In genomic region chr10:110859947-110860376, GRCh38 we compare ENCODE assay signal across 8 cellular contexts. TPM values are rescaled to one million over a fixed set of nuclear protein-coding genes. Genes with fewer than 3 reads are reported as not detected.
DNase-seq lines count a peak whose midpoint lies in the region; ATAC-seq and TF ChIP-seq lines count a peak whose summit lies in the region.

No MANE protein-coding gene starts in this region.

- H3K27ac ChIP-seq in KMS-11 (peak overlapping the region; percentile 91; the same call in 1 of the 2 replicates), body of pancreas (peak overlapping the region; percentile 88 to 95 (median 92)), muscle layer of duodenum (ENCODE audit: low read length) (peak overlapping the region; percentile 67)

- DNase-seq in AG09309 (ENCODE audit: low read depth) (peak; percentile 86), body of pancreas (peak in 2 of 4 donors; percentile 37 to 57), NCI-H510A treated with DMSO at 0.1 percent for 48 hours (lab: John Stamatoyannopoulos, UW) (no peak), GM10248 (ENCODE audit: extremely low spot score) (no peak), NK-92 (lab: John Stamatoyannopoulos, UW; ENCODE audit: unreplicated experiment) (no peak)

- intact Hi-C loops in body of pancreas (cut with DNase I), result no loop called here

- no peak for TF ChIP-seq CTCF in AG09309 (IDR thresholded peaks at IDR 0.05; ENCODE audit: control insufficient read depth, insufficient read depth, low read depth, low read length, missing control alignments)
- no peak for TF ChIP-seq CTCF in KMS-11 (conservative IDR thresholded peaks at IDR 0.05; ENCODE audit: low read depth, low read length)
- no peak for TF ChIP-seq CTCF in body of pancreas (IDR thresholded peaks at IDR 0.05)
- no peak for TF ChIP-seq CTCF in GM10248 (IDR thresholded peaks at IDR 0.05; ENCODE audit: control extremely low read depth, extremely low read depth, low read depth, missing control alignments)

- POLR2A ChIA-PET in GM10248 (lab: Yijun Ruan, JAX), result interaction anchor here (1.5 to 3.3 kb wide), 3 partner anchors 12 to 59 kb away, joined by 4 to 20 read pairs (median 8); partner anchors contain the start of genes BBIP1, PDCD4 and SHOC2

- peak overlapping the region; percentile 29; the same call in 1 of the 2 replicates for H3K4me2 ChIP-seq in KMS-11

- no peaks in the 10 kb centered on the region for H3K9me3 ChIP-seq in body of pancreas
- H3K9me3 ChIP-seq in muscle layer of duodenum (ENCODE audit: control insufficient read depth in 1 of 2, low read length in 2 of 2), result no peaks in the 10 kb centered on the region

- CTCF ChIA-PET in GM10248 (lab: Yijun Ruan, JAX), result interaction anchor here (0.9 to 6.8 kb wide), 7 partner anchors 10 to 57 kb away, joined by 3 to 58 read pairs (median 3); no protein-coding TSS in a partner anchor

- 0 to 13% methylated on average over 1 of the region's 1 CpG for WGBS in body of pancreas, 2 donors

- peak overlapping the region; percentile 0; the same call in 1 of the 2 replicates for H2AFZ ChIP-seq in KMS-11 (ENCODE audit: low read depth)

- H3K79me2 ChIP-seq in KMS-11 (ENCODE audit: insufficient read depth, low read depth), result no peaks in the 10 kb centered on the region

- H3K4me1 ChIP-seq in KMS-11 (ENCODE audit: low read depth, poor library complexity, severe bottlenecking) (peaks cover 54% of the 10 kb centered on the region), body of pancreas (peaks cover 77% of the 10 kb centered on the region), muscle layer of duodenum (ENCODE audit: control insufficient read depth in 1 of 2, insufficient read depth in 2 of 2, low read length in 2 of 2) (peaks cover 25% of the 10 kb centered on the region in 2 donors)

- H3K27me3 ChIP-seq in KMS-11 (ENCODE audit: insufficient read depth, low read depth) (no peaks in the 10 kb centered on the region), body of pancreas (no peaks in the 10 kb centered on the region), muscle layer of duodenum (ENCODE audit: low read depth, low read length) (no peaks in the 10 kb centered on the region)

- no peak for TF ChIP-seq POLR2A in body of pancreas (IDR thresholded peaks at IDR 0.05)

- no peak for ATAC-seq in body of pancreas
- no peak for ATAC-seq in HG03342 (IDR thresholded peaks at IDR 0.05; ENCODE audit: unreplicated experiment)

- H4K20me1 ChIP-seq in KMS-11 (ENCODE audit: insufficient read depth), result no peaks in the 10 kb centered on the region

- H3K9ac ChIP-seq in KMS-11, result no peak overlapping the region

- H3K36me3 ChIP-seq in KMS-11 (ENCODE audit: insufficient read depth) (no peaks in the 10 kb centered on the region), body of pancreas (replicated peaks in 1 of 2; ENCODE audit: insufficient read depth in 1 of 2, low read depth in 2 of 2) (no peaks in the 10 kb centered on the region), muscle layer of duodenum (ENCODE audit: control insufficient read depth in 1 of 2, insufficient read depth in 2 of 2, low read length in 2 of 2) (no peaks in the 10 kb centered on the region)

- no peak overlapping the region for H3K4me3 ChIP-seq in AG09309 (ENCODE audit: control insufficient read depth, low read depth, low read length)
- H3K4me3 ChIP-seq in KMS-11 (IDR thresholded peaks at IDR 0.05; ENCODE audit: insufficient read depth, low read depth, low read length), result no peak overlapping the region
- H3K4me3 ChIP-seq in body of pancreas, result no peak overlapping the region
- H3K4me3 ChIP-seq in muscle layer of duodenum (ENCODE audit: low read depth in 1 of 2, low read length in 2 of 2), result no peak overlapping the region

RNA-seq across cellular contexts. Expression of gene PDCD4, which starts 11.8 kb away (rescaled TPM):
- total RNA-seq in body of pancreas, result 100 to 1,000 TPM; 332 to 458 TPM

RNA-seq across cellular contexts. Expression of gene BBIP1, which starts 59.0 kb away (rescaled TPM):
- total RNA-seq in body of pancreas, result 10 to 100 TPM in 1 of 2 donors, 1 to 10 TPM in 1; 2.0 to 22.3 TPM

RNA-seq across cellular contexts. Expression of gene SHOC2, which starts 59.4 kb away (rescaled TPM):
- total RNA-seq in body of pancreas, result 10 to 100 TPM; 24.1 to 26.0 TPM
